Comparison of ENCODE assay signal across 8 cellular contexts in the genomic region with DNA sequence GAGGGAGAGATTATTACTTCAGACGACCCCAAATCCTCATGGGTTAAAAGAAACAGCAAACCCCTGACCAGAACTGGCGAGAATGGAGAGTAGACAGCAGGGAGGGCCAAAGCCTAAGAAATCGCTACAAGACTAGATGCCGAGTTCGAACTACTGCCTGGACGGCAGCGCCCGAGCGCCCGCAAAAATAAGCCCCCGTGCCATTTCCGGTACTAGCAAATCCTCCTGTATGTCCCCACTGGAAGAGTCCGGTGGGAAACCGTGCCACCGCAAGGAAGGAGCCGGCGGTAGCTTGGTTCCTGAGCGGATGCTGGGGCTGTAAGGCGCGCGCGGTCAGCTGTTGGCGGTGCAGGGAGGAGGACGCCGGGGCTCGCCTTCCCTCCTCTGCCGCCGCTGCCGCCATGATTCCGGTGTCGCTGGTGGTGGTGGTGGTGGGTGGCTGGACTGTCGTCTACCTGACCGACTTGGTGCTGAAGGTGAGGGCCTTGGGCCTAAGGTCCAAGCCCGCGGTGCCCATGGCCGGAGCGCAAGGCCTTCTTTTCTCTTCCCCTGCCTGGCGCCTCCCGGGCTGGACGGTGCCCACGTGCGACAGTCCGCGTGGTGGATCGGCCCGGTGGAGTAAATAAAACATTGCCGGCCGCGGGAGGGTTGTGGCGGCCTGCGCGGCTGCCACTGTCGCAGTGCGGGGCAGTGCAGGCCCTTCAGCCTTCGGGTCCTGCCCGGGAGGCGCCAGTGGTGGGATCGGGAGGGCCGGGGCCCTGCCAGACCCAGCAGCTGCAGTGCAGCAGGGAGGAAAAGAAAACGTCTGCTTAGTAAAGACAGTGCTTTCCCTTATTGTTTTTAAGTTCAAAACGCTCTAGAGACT. TPM values are rescaled to one million over a fixed set of nuclear protein-coding genes. Genes with fewer than 3 reads are reported as not detected.
DNase-seq lines count a peak whose midpoint lies in the region; ATAC-seq and TF ChIP-seq lines count a peak whose summit lies in the region.

A gene (plus strand): TSS at position 284 of the 865 bp plus-strand sequence. CDS start 118 bp downstream, at position 402.

- H3K27ac Mint-ChIP-seq in activated B cell treated with CpG ODN at 0.5 μM for 24 hours, result peak within 1 kb of the TSS; percentile 86

- DNase-seq in AG09309 (ENCODE audit: low read depth) (peak; percentile 70), NCI-H226 (peak; percentile 64), activated B cell treated with CpG ODN at 0.5 μM for 24 hours (peak; percentile 75), caudate nucleus (lab: John Stamatoyannopoulos, UW) (peak in 60 of 61 donors; percentile 7 to 84 (median 64)), iris pigment epithelial cell (ENCODE audit: low read depth) (peak; percentile 87)
- DNase-seq in stimulated activated CD4-positive, alpha-beta T cell treated with anti-CD3 and anti-CD28 coated beads, Interleukin-12 subunit alpha, Interleukin-12 subunit beta, amount 100 ng/mL, for 24 hours (ENCODE audit: low read depth in 2 of 2), result peak; percentile 61 to 70

- intact Hi-C loops in activated B cell treated with CpG ODN at 0.5 μM for 24 hours (cut with micrococcal nuclease), result loop anchor here (1.0 to 5.0 kb wide), 7 partner anchors 101 to 1323 kb away; a partner anchor contains a TSS

- POLR2A ChIA-PET in activated B cell treated with CpG ODN at 0.5 μM for 24 hours (lab: Charles Lee), result interaction anchor here (0.9 to 1.4 kb wide), 5 partner anchors 10 to 466 kb away, joined by 3 to 7 read pairs (median 5); a partner anchor contains a TSS

- H3K9me3 Mint-ChIP-seq in activated B cell treated with CpG ODN at 0.5 μM for 24 hours, result no peaks in the 10 kb centered on the region

- ATAC-seq in HG03175 (IDR thresholded peaks at IDR 0.05; ENCODE audit: unreplicated experiment), result peak; percentile 89
- ATAC-seq in activated B cell treated with CpG ODN at 0.5 μM for 24 hours (ENCODE audit: low read depth), result peak; percentile 92

- H3K4me3 Mint-ChIP-seq in activated B cell treated with CpG ODN at 0.5 μM for 24 hours, result peak within 1 kb of the TSS; percentile 90

- CTCF ChIA-PET in activated B cell treated with CpG ODN at 0.5 μM for 24 hours (lab: Charles Lee), result no interaction called here

- peak within 1 kb of the TSS; percentile 86 for H3K4me3 ChIP-seq in AG09309 (ENCODE audit: control insufficient read depth, low read depth, low read length)

- H3K36me3 Mint-ChIP-seq in activated B cell treated with CpG ODN at 0.5 μM for 24 hours (ENCODE audit: low read depth), result peaks cover 6% of the 10 kb centered on the region

- H3K27me3 Mint-ChIP-seq in activated B cell treated with CpG ODN at 0.5 μM for 24 hours, result no peaks in the 10 kb centered on the region

- H3K27ac ChIP-seq in caudate nucleus (ENCODE audit: low read depth, low read length), result peak within 1 kb of the TSS; percentile 62

- peaks cover 7% of the 10 kb centered on the region for H3K4me1 Mint-ChIP-seq in activated B cell treated with CpG ODN at 0.5 μM for 24 hours

- peak; percentile 27 for TF ChIP-seq CTCF in AG09309 (IDR thresholded peaks at IDR 0.05; ENCODE audit: control insufficient read depth, insufficient read depth, low read depth, low read length, missing control alignments)
- no peak for TF ChIP-seq CTCF in activated B cell treated with CpG ODN at 0.5 μM for 24 hours (IDR thresholded peaks at IDR 0.05)

- peak; percentile 64 for TF ChIP-seq POLR2A in GM18951 (IDR thresholded peaks at IDR 0.05; ENCODE audit: extremely low read depth, insufficient read depth, insufficient read length)

- in situ Hi-C loops in GM18951 (cut with MboI; ENCODE audit: low sequenced_read_pairs, unreplicated experiment), result no loop called here

RNA-seq across cellular contexts. Expression of the gene that starts here (rescaled TPM):
- 7.9 and 9.0 TPM in 2 replicates for total RNA-seq in activated B cell treated with CpG ODN at 0.5 μM for 24 hours

Comparison
In these comparisons a context has a peak if more than half of its experiments do, and no peak if none do; other contexts are left out.
1. Peak in every context shown above with its lines: DNase-seq, ATAC-seq, H3K4me3 ChIP-seq and H3K27ac ChIP-seq.